25 cellular contexts compared by ENCODE assay signal in the genomic region with DNA sequence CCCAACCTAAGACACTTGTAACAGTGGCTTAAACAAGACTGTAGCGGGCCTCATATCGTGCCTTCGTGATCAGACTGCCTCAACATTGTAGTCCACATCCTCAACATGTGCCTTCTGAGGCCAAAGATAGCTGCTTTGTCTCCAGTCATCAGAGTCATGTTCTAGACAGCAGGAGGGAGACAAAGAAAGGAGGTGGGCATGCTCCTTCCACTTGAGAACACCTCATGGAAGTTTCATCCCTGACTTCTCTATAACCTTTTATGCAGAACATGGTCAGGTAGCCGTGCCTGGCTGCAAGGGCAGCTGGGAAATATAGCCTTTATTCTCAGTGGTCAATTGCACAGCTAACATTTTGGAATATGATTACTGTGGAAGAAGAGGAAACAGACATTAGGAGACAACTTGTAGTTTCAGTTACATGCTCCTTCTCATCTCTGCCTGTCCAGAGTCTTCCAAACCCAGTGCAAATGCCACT. TPM values are rescaled to one million over a fixed set of nuclear protein-coding genes. Genes with fewer than 3 reads are reported as not detected.
DNase-seq lines count a peak whose midpoint lies in the region; ATAC-seq and TF ChIP-seq lines count a peak whose summit lies in the region.
"Had no signal": no experiment of that assay in that cellular context is flagged by ENCODE, and none has a peak within 500 bp of the region (broad histone marks: within the 10 kb centered on the region; RNA-seq: fewer than 3 reads in every experiment).

No MANE protein-coding gene starts in this region.

- H3K27ac ChIP-seq in CD4-positive, alpha-beta T cell (ENCODE audit: low read depth, low read length), result peak overlapping the region; percentile 26
- H3K27ac ChIP-seq in PC-3 (ENCODE audit: low read length) (no peak overlapping the region), Karpas-422 (ENCODE audit: low read length) (no peak overlapping the region)
- H3K27ac ChIP-seq in naive thymus-derived CD4-positive, alpha-beta T cell (ENCODE audit: low read depth, low read length), result peak overlapping the region; percentile 57
- H3K27ac ChIP-seq: ascending aorta, ovary, SJSA1 had no signal

- no peaks in the 10 kb centered on the region for H3F3A ChIP-seq in PC-3 (ENCODE audit: low read length, unreplicated experiment)

- 0 out of 2 replicates have a peak overlapping the region, but pooled peaks have one; percentile 36 for H2AFZ ChIP-seq in PC-3 (ENCODE audit: low read length)
- H2AFZ ChIP-seq in Karpas-422 (ENCODE audit: low read length), result no peak overlapping the region

- H3K9ac ChIP-seq in PC-3 (ENCODE audit: low read length) (no peak overlapping the region), Karpas-422 (ENCODE audit: low read length) (no peak overlapping the region)

- H3K4me1 ChIP-seq in PC-3 (ENCODE audit: insufficient read depth, low read length) (peaks cover 7% of the 10 kb centered on the region), Karpas-422 (ENCODE audit: low read length) (no peaks in the 10 kb centered on the region)
- H3K4me1 ChIP-seq in naive thymus-derived CD4-positive, alpha-beta T cell (ENCODE audit: control insufficient read depth in 2 of 2, insufficient read depth in 2 of 2, low read length in 2 of 2), result peaks cover 20 to 31% of the 10 kb centered on the region in 2 donors
- H3K4me1 ChIP-seq: ascending aorta, HAP-1 had no signal

- H3K9me2 ChIP-seq in PC-3 (replicated peaks; ENCODE audit: low read length) (no peaks in the 10 kb centered on the region), Karpas-422 (replicated peaks; ENCODE audit: insufficient read depth, low read length) (no peaks in the 10 kb centered on the region)

- H3K4me1 Mint-ChIP-seq in CD4-positive, alpha-beta T cell (ENCODE audit: low read depth), result peaks cover 44% of the 10 kb centered on the region
- peaks cover 43% of the 10 kb centered on the region for H3K4me1 Mint-ChIP-seq in activated naive CD8-positive, alpha-beta T cell treated with anti-CD3 and anti-CD28 coated beads, Interleukin-2, amount 50 U/mL, for 24 hours
- H3K4me1 Mint-ChIP-seq in naive thymus-derived CD4-positive, alpha-beta T cell, result peaks cover 21 to 42% (median 39%) of the 10 kb centered on the region in 7 donors

- H4K20me1 ChIP-seq in PC-3 (ENCODE audit: low read length) (no peaks in the 10 kb centered on the region), Karpas-422 (ENCODE audit: insufficient read depth, low read depth, low read length) (no peaks in the 10 kb centered on the region)

- H3K27me3 ChIP-seq in CD4-positive, alpha-beta T cell (ENCODE audit: control insufficient read depth, insufficient read depth, low read length), result no peaks in the 10 kb centered on the region
- H3K27me3 ChIP-seq in PC-3 (ENCODE audit: low read length), result peaks cover 51% of the 10 kb centered on the region
- no peaks in the 10 kb centered on the region for H3K27me3 ChIP-seq in naive thymus-derived CD4-positive, alpha-beta T cell (ENCODE audit: control insufficient read depth in 2 of 2, insufficient read depth in 2 of 2, low read length in 2 of 2)
- H3K27me3 ChIP-seq in Karpas-422 (ENCODE audit: low read length), result 0 out of 2 replicates have a peak, but pooled peaks cover 5% of the 10 kb centered on the region
- H3K27me3 ChIP-seq: ascending aorta, ovary had no signal

- H3K4me2 ChIP-seq in PC-3 (ENCODE audit: low read length) (peak overlapping the region; percentile 60), Karpas-422 (ENCODE audit: low read depth, low read length, poor library complexity, severe bottlenecking) (no peak overlapping the region)

- H3K9me3 Mint-ChIP-seq in CD4-positive, alpha-beta T cell, result peaks cover 6% of the 10 kb centered on the region
- H3K9me3 Mint-ChIP-seq in activated naive CD8-positive, alpha-beta T cell treated with anti-CD3 and anti-CD28 coated beads, Interleukin-2, amount 50 U/mL, for 24 hours, result peaks cover 6% of the 10 kb centered on the region
- H3K9me3 Mint-ChIP-seq in naive thymus-derived CD4-positive, alpha-beta T cell, result peaks cover 0 to 7% (median 6%) of the 10 kb centered on the region in 11 donors

- intact Hi-C loops in CD4-positive, alpha-beta T cell (cut with DNase I, micrococcal nuclease), result no loop called here
- intact Hi-C loops in PC-3 (cut with micrococcal nuclease), result no loop called here
- intact Hi-C loops in naive thymus-derived CD4-positive, alpha-beta T cell (cut with micrococcal nuclease), result no loop called here
- intact Hi-C loops in head of caudate nucleus (cut with DNase I), result no loop called here

- TF ChIP-seq CTCF in CD4-positive, alpha-beta T cell (IDR thresholded peaks at IDR 0.05), result no peak
- TF ChIP-seq CTCF in PC-3 (conservative IDR thresholded peaks at IDR 0.05; ENCODE audit: low read depth, low read length), result no peak

- CTCF ChIA-PET in CD4-positive, alpha-beta T cell (lab: Charles Lee), result interaction anchor here (1.1 kb wide), 1 partner anchor 22 kb away, joined by 4 read pairs; no protein-coding TSS in a partner anchor
- CTCF ChIA-PET in PC-3 (lab: Charles Lee), result no interaction called here
- CTCF ChIA-PET in naive thymus-derived CD4-positive, alpha-beta T cell (lab: Charles Lee), result interaction anchor here (0.7 to 5.4 kb wide), 7 partner anchors 10 to 343 kb away, joined by 3 to 41 read pairs (median 3); a partner anchor contains a TSS

- no peaks in the 10 kb centered on the region for H3K79me2 ChIP-seq in PC-3 (ENCODE audit: low read length)
- no peaks in the 10 kb centered on the region for H3K79me2 ChIP-seq in Karpas-422 (ENCODE audit: low read length)

- peak; percentile 55 for ATAC-seq in CD4-positive, alpha-beta T cell (ENCODE audit: poor library complexity)
- no peak for ATAC-seq in PC-3
- ATAC-seq in activated naive CD8-positive, alpha-beta T cell treated with anti-CD3 and anti-CD28 coated beads, Interleukin-2, amount 50 U/mL, for 24 hours, result no peak
- ATAC-seq in naive thymus-derived CD4-positive, alpha-beta T cell, result peak; percentile 63
- ATAC-seq: left cardiac atrium had no signal

- H3K4me3 ChIP-seq in PC-3 (ENCODE audit: low read length) (0 out of 2 replicates have a peak overlapping the region, but pooled peaks have one; percentile 9), Karpas-422 (ENCODE audit: low read length) (no peak overlapping the region)
- H3K4me3 ChIP-seq in naive thymus-derived CD4-positive, alpha-beta T cell (ENCODE audit: low read length), result peak overlapping the region; percentile 14
- H3K4me3 ChIP-seq: ascending aorta, HAP-1, ovary, SJSA1 had no signal

- DNase-seq in CD4-positive, alpha-beta T cell, result no peak
- DNase-seq in PC-3, result no peak
- no peak for DNase-seq in activated naive CD8-positive, alpha-beta T cell treated with anti-CD3 and anti-CD28 coated beads, Interleukin-2, amount 50 U/mL, for 24 hours
- no peak for DNase-seq in naive thymus-derived CD4-positive, alpha-beta T cell
- DNase-seq in hippocampal formation (lab: John Stamatoyannopoulos, UW), result no peak
- DNase-seq in dermis blood vessel endothelial cell, result no peak
- no peak for DNase-seq in Karpas-422
- DNase-seq in head of caudate nucleus, result no peak
- DNase-seq: activated CD4-positive, alpha-beta T cell treated with anti-CD3 and anti-CD28 coated beads for 4 hours; DMS153; left cardiac atrium; NCI-H1092 treated with DMSO at 0.1 percent for 48 hours; NCI-H2107; OCI-M1; ovary; stimulated activated CD4-positive, alpha-beta T cell treated with anti-CD3 and anti-CD28 coated beads, Interleukin-2, amount 100 ng/mL, for 48 hours; substantia nigra; T1000 had no signal

- no peaks in the 10 kb centered on the region for H3K9me3 ChIP-seq in CD4-positive, alpha-beta T cell (ENCODE audit: control insufficient read depth, low read length)
- H3K9me3 ChIP-seq in PC-3 (ENCODE audit: low read length) (no peaks in the 10 kb centered on the region), Karpas-422 (ENCODE audit: low read length) (no peaks in the 10 kb centered on the region)
- no peaks in the 10 kb centered on the region for H3K9me3 ChIP-seq in naive thymus-derived CD4-positive, alpha-beta T cell (ENCODE audit: control insufficient read depth in 2 of 3, low read length in 3 of 3)
- H3K9me3 ChIP-seq: ascending aorta, HAP-1, ovary, SJSA1 had no signal

- BruUV-seq in PC-3 (replicated peaks; lab: Mats Ljungman, UMichigan), result no TSS peak

- peak overlapping the region; percentile 82 for H3K27ac Mint-ChIP-seq in CD4-positive, alpha-beta T cell
- peak overlapping the region; percentile 84 for H3K27ac Mint-ChIP-seq in activated naive CD8-positive, alpha-beta T cell treated with anti-CD3 and anti-CD28 coated beads, Interleukin-2, amount 50 U/mL, for 24 hours
- peak overlapping the region; percentile 85 to 98 (median 95) for H3K27ac Mint-ChIP-seq in naive thymus-derived CD4-positive, alpha-beta T cell

- no peaks in the 10 kb centered on the region for H3K27me3 Mint-ChIP-seq in CD4-positive, alpha-beta T cell
- no peaks in the 10 kb centered on the region for H3K27me3 Mint-ChIP-seq in activated naive CD8-positive, alpha-beta T cell treated with anti-CD3 and anti-CD28 coated beads, Interleukin-2, amount 50 U/mL, for 24 hours
- H3K27me3 Mint-ChIP-seq in naive thymus-derived CD4-positive, alpha-beta T cell, result peaks cover 0 to 4% (median 0%) of the 10 kb centered on the region in 5 donors

- H3K36me3 Mint-ChIP-seq in CD4-positive, alpha-beta T cell (ENCODE audit: low read depth), result no peaks in the 10 kb centered on the region
- H3K36me3 Mint-ChIP-seq in activated naive CD8-positive, alpha-beta T cell treated with anti-CD3 and anti-CD28 coated beads, Interleukin-2, amount 50 U/mL, for 24 hours (ENCODE audit: low read depth), result peaks cover 9% of the 10 kb centered on the region
- H3K36me3 Mint-ChIP-seq in naive thymus-derived CD4-positive, alpha-beta T cell, result peaks cover 5 to 21% (median 8%) of the 10 kb centered on the region in 5 donors

- POLR2A ChIA-PET in CD4-positive, alpha-beta T cell (lab: Charles Lee), result interaction anchor here (0.5 to 2.3 kb wide), 6 partner anchors 21 to 290 kb away, joined by 3 to 8 read pairs (median 3); a partner anchor contains a TSS
- POLR2A ChIA-PET in PC-3 (lab: Charles Lee; ENCODE audit: unreplicated experiment), result no interaction called here
- POLR2A ChIA-PET in naive thymus-derived CD4-positive, alpha-beta T cell (lab: Charles Lee), result interaction anchor here (1.2 to 1.5 kb wide), 2 partner anchors 22 to 44 kb away, joined by 3 to 4 read pairs; a partner anchor contains a TSS

- peak overlapping the region; percentile 64 for H3K4me3 Mint-ChIP-seq in CD4-positive, alpha-beta T cell
- no peak overlapping the region for H3K4me3 Mint-ChIP-seq in activated naive CD8-positive, alpha-beta T cell treated with anti-CD3 and anti-CD28 coated beads, Interleukin-2, amount 50 U/mL, for 24 hours
- H3K4me3 Mint-ChIP-seq in naive thymus-derived CD4-positive, alpha-beta T cell, result peak overlapping the region in 9 of 10 donors; percentile 30 to 92 (median 86)
- H3K4me3 Mint-ChIP-seq: activated T-helper 1 cell treated with anti-CD3 and anti-CD28 coated beads, Interleukin-12 subunit alpha, Interleukin-12 subunit beta, Interleukin-2, Interleukin-4 antibody, amounts not matched to agents 30 ng/mL and 10 ng/mL and 1 ng/mL, durations not matched to agents 14 hours and 24 hours and 36 hours had no signal

- no peaks in the 10 kb centered on the region for H3K36me3 ChIP-seq in PC-3 (ENCODE audit: low read depth, low read length)
- no peaks in the 10 kb centered on the region for H3K36me3 ChIP-seq in naive thymus-derived CD4-positive, alpha-beta T cell (ENCODE audit: control insufficient read depth in 2 of 3, insufficient read depth in 3 of 3, low read length in 3 of 3)
- no peaks in the 10 kb centered on the region for H3K36me3 ChIP-seq in Karpas-422 (ENCODE audit: insufficient read depth, low read length)
- H3K36me3 ChIP-seq: ascending aorta, HAP-1, ovary, SJSA1 had no signal

RNA-seq across cellular contexts. Expression of a gene that starts 25.3 kb away (rescaled TPM):
- total RNA-seq in CD4-positive, alpha-beta T cell, result under 1 TPM in 1 of 2 experiments, not detected in 1; 0.27 TPM
- total RNA-seq in PC-3 (2014; rRNA removed) (40.9 and 43.2 TPM in 2 replicates), dermis blood vessel endothelial cell (0.51 and 0.65 TPM in 2 replicates)
- total RNA-seq in naive thymus-derived CD4-positive, alpha-beta T cell, result 1 to 10 TPM in 1 of 5 experiments, not detected in 4; 5.5 TPM
- under 1 TPM in 1 of 2 donors, not detected in 1; 0.63 TPM for polyA plus RNA-seq in naive thymus-derived CD4-positive, alpha-beta T cell
- 2.1 and 19.0 TPM in 2 replicates for total RNA-seq in Karpas-422 (2014; rRNA removed; shearing (Covaris generic); ENCODE audit: low replicate concordance)
- total RNA-seq: ascending aorta, endothelial cell of umbilical vein, left cardiac atrium, mononuclear cell had no signal

RNA-seq across cellular contexts. Expression of a gene that starts 32.3 kb away (rescaled TPM):
- total RNA-seq in CD4-positive, alpha-beta T cell, result not detected
- total RNA-seq in PC-3 (2014; rRNA removed) (not detected in 2 replicates), dermis blood vessel endothelial cell (not detected in 2 replicates)
- 1 to 10 TPM in 1 of 5 experiments, under 1 TPM in 1, not detected in 3; 0.16 to 1.2 TPM for total RNA-seq in naive thymus-derived CD4-positive, alpha-beta T cell
- under 1 TPM in 1 of 2 donors, not detected in 1; 0.13 TPM for polyA plus RNA-seq in naive thymus-derived CD4-positive, alpha-beta T cell
- total RNA-seq in Karpas-422 (2014; rRNA removed; shearing (Covaris generic); ENCODE audit: low replicate concordance), result 0.29 TPM in 1 of 2 replicates, not detected in the other
- total RNA-seq: activated T-helper 1 cell treated with anti-CD3 and anti-CD28 coated beads, Interleukin-12 subunit alpha, Interleukin-12 subunit beta, Interleukin-2, Interleukin-4 antibody, amounts not matched to agents 30 ng/mL and 10 ng/mL and 1 ng/mL, durations not matched to agents 14 hours and 24 hours and 36 hours; endothelial cell of umbilical vein; fibroblast of villous mesenchyme; mononuclear cell; SJSA1 had no signal

RNA-seq across cellular contexts. Expression of a gene that starts 43.3 kb away (rescaled TPM):
- 100 to 1,000 TPM; 193 to 198 TPM for total RNA-seq in CD4-positive, alpha-beta T cell
- 69.7 and 71.7 TPM in 2 replicates for total RNA-seq in PC-3 (2014; rRNA removed)
- 100 to 1,000 TPM; 266 to 548 (median 293) TPM for total RNA-seq in naive thymus-derived CD4-positive, alpha-beta T cell
- polyA plus RNA-seq in naive thymus-derived CD4-positive, alpha-beta T cell, result 100 to 1,000 TPM in 1 of 2 donors, 10 to 100 TPM in 1; 66.4 to 113 TPM
- total RNA-seq in dermis blood vessel endothelial cell, result 28.8 and 29.6 TPM in 2 replicates
- total RNA-seq in Karpas-422 (2014; rRNA removed; shearing (Covaris generic); ENCODE audit: low replicate concordance), result 207 and 248 TPM in 2 replicates

RNA-seq across cellular contexts. Expression of a gene that starts 54.8 kb away (rescaled TPM):
- 10 to 100 TPM; 13.0 to 13.4 TPM for total RNA-seq in CD4-positive, alpha-beta T cell
- total RNA-seq in PC-3 (2014; rRNA removed) (13.0 and 27.2 TPM in 2 replicates), dermis blood vessel endothelial cell (6.0 and 10.6 TPM in 2 replicates)
- total RNA-seq in naive thymus-derived CD4-positive, alpha-beta T cell, result 10 to 100 TPM; 16.4 to 26.7 (median 19.2) TPM
- 10 to 100 TPM; 17.9 to 18.1 TPM for polyA plus RNA-seq in naive thymus-derived CD4-positive, alpha-beta T cell
- 16.2 and 57.5 TPM in 2 replicates for total RNA-seq in Karpas-422 (2014; rRNA removed; shearing (Covaris generic); ENCODE audit: low replicate concordance)

RNA-seq across cellular contexts. Expression of a gene that starts 59.3 kb away (rescaled TPM):
- total RNA-seq in CD4-positive, alpha-beta T cell, result under 1 TPM; 0.19 to 0.22 TPM
- 0.55 and 1.4 TPM in 2 replicates for total RNA-seq in PC-3 (2014; rRNA removed)
- total RNA-seq in naive thymus-derived CD4-positive, alpha-beta T cell, result 1 to 10 TPM in 1 of 5 experiments, under 1 TPM in 4; 0.45 to 2.6 (median 0.49) TPM
- polyA plus RNA-seq in naive thymus-derived CD4-positive, alpha-beta T cell, result not detected
- 0.17 and 0.23 TPM in 2 replicates for total RNA-seq in dermis blood vessel endothelial cell
- 0.07 and 0.32 TPM in 2 replicates for total RNA-seq in Karpas-422 (2014; rRNA removed; shearing (Covaris generic); ENCODE audit: low replicate concordance)
- total RNA-seq: SJSA1 had no signal

Comparison
In these comparisons a context has a peak if more than half of its experiments do, and no peak if none do; other contexts are left out.
1. ATAC-seq: peak in CD4-positive, alpha-beta T cell (single experiment) and naive thymus-derived CD4-positive, alpha-beta T cell (single experiment); none in PC-3 (single experiment) and activated naive CD8-positive, alpha-beta T cell treated with anti-CD3 and anti-CD28 coated beads, Interleukin-2, amount 50 U/mL, for 24 hours (single experiment).
2. H3K27ac ChIP-seq: peak in CD4-positive, alpha-beta T cell (single experiment) and naive thymus-derived CD4-positive, alpha-beta T cell (single experiment); none in PC-3 (single experiment) and Karpas-422 (single experiment).
3. Peak in every context shown above with its lines, with median percentiles within 50 percentile points of each other: H3K27ac Mint-ChIP-seq.